In the genomic region with DNA sequence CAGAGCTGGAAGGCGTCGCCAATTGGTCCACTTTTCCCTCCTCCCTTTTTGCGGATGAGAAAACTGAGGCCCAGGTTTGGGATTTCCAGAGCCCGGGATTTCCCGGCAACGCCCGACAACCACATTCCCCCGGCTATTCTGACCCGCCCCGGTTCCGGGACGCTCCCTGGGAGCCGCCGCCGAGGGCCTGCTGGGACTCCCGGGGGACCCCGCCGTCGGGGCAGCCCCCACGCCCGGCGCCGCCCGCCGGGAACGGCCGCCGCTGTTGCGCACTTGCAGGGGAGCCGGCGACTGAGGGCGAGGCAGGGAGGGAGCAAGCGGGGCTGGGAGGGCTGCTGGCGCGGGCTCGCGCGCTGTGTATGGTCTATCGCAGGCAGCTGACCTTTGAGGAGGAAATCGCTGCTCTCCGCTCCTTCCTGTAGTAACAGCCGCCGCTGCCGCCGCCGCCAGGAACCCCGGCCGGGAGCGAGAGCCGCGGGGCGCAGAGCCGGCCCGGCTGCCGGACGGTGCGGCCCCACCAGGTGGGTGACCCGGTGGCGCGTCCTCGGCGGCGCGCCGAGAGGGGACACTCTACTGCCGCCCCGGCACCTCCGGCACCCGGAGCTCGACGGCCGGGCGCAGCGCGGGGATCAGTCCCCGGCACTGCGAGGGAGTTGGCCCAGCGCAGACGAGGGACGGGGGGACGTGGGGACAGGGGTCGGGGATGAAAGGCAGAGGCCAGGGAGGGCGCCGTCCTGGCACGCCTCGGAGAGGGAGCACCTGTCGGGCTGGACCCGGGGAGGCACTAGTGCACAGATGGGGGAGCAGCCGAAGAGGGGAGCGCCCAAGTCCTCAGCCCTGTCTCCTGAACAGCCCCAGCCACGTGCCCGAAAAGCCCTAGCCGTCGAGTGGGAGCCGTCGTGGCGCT, we compare ENCODE assay signal across 8 cellular contexts. TPM values are rescaled to one million over a fixed set of nuclear protein-coding genes. Genes with fewer than 3 reads are reported as not detected.
DNase-seq lines count a peak whose midpoint lies in the region; ATAC-seq and TF ChIP-seq lines count a peak whose summit lies in the region.

A gene (plus strand): TSS at position 421 of the 907 bp plus-strand sequence. CDS start 914 bp downstream, outside the sequence.

- H4K20me1 ChIP-seq in OCI-LY3 (ENCODE audit: insufficient read depth, low read length), result 0 out of 2 replicates have a peak, but pooled peaks cover 3% of the 10 kb centered on the region

- peak within 1 kb of the TSS; percentile 84 for H3K4me3 ChIP-seq in OCI-LY3 (ENCODE audit: low read length)
- peak within 1 kb of the TSS; percentile 88 for H3K4me3 ChIP-seq in naive thymus-derived CD4-positive, alpha-beta T cell (ENCODE audit: low read length)

- peaks cover 67% of the 10 kb centered on the region for H3K79me2 ChIP-seq in OCI-LY3 (ENCODE audit: low read length)

- peak; percentile 36 for ATAC-seq in HG03039 (IDR thresholded peaks at IDR 0.05; ENCODE audit: unreplicated experiment)
- ATAC-seq in naive thymus-derived CD4-positive, alpha-beta T cell, result peak; percentile 90

- peaks cover 25% of the 10 kb centered on the region for H3K36me3 ChIP-seq in OCI-LY3 (replicated peaks; ENCODE audit: low read depth, low read length)
- H3K36me3 ChIP-seq in naive thymus-derived CD4-positive, alpha-beta T cell (ENCODE audit: control insufficient read depth in 2 of 3, insufficient read depth in 3 of 3, low read length in 3 of 3), result peaks cover 0 to 23% (median 4%) of the 10 kb centered on the region in 3 experiments

- peaks cover 64% of the 10 kb centered on the region for H3K36me3 Mint-ChIP-seq in activated T-helper 2 cell treated with anti-CD3 and anti-CD28 coated beads, Interferon-gamma antibody, Interleukin-2, Interleukin-4, amounts not matched to agents 10 μg/mL and 5 μg/mL and 100 μg/mL, durations not matched to agents 14 hours and 24 hours and 36 hours (ENCODE audit: low read depth)
- H3K36me3 Mint-ChIP-seq in naive thymus-derived CD4-positive, alpha-beta T cell, result peaks cover 0 to 16% (median 4%) of the 10 kb centered on the region in 5 donors

- DNase-seq in GM04503 (ENCODE audit: low read depth) (peak; percentile 25), fibroblast of peridontal ligament (ENCODE audit: extremely low read depth) (peak; percentile 80), NCI-H1694 (lab: John Stamatoyannopoulos, UW) (no peak)
- DNase-seq in activated T-helper 2 cell treated with anti-CD3 and anti-CD28 coated beads, Interferon-gamma antibody, Interleukin-2, Interleukin-4, amounts not matched to agents 10 μg/mL and 5 μg/mL and 100 μg/mL, durations not matched to agents 14 hours and 24 hours and 36 hours (ENCODE audit: low spot score), result peak; percentile 77
- DNase-seq in naive thymus-derived CD4-positive, alpha-beta T cell, result peak; percentile 58 to 83 (median 79)
- peak; percentile 78 for DNase-seq in stimulated activated naive CD4-positive, alpha-beta T cell treated with Interleukin-2 at 50 U/mL for 16 hours (lab: John Stamatoyannopoulos, UW)

- H3K27ac ChIP-seq in OCI-LY3 (ENCODE audit: low read length), result peak within 1 kb of the TSS; percentile 95
- H3K27ac ChIP-seq in naive thymus-derived CD4-positive, alpha-beta T cell (ENCODE audit: low read depth, low read length), result peak within 1 kb of the TSS; percentile 93

- POLR2A ChIA-PET in naive thymus-derived CD4-positive, alpha-beta T cell (lab: Charles Lee), result interaction anchor here (0.7 to 9.4 kb wide), 18 partner anchors 8 to 621 kb away, joined by 3 to 193 read pairs (median 4); a partner anchor contains a TSS

- H3K9ac ChIP-seq in OCI-LY3 (ENCODE audit: low read length), result peak within 1 kb of the TSS; percentile 92

- H3K27me3 Mint-ChIP-seq in activated T-helper 2 cell treated with anti-CD3 and anti-CD28 coated beads, Interferon-gamma antibody, Interleukin-2, Interleukin-4, amounts not matched to agents 10 μg/mL and 5 μg/mL and 100 μg/mL, durations not matched to agents 14 hours and 24 hours and 36 hours (ENCODE audit: low read depth), result no peaks in the 10 kb centered on the region
- no peaks in the 10 kb centered on the region for H3K27me3 Mint-ChIP-seq in naive thymus-derived CD4-positive, alpha-beta T cell

- H3K4me2 ChIP-seq in OCI-LY3 (ENCODE audit: low read length), result peak within 1 kb of the TSS; percentile 98

- peaks cover 48% of the 10 kb centered on the region for H3K4me1 ChIP-seq in OCI-LY3 (ENCODE audit: low read length)
- peaks cover 18 to 24% of the 10 kb centered on the region in 2 donors for H3K4me1 ChIP-seq in naive thymus-derived CD4-positive, alpha-beta T cell (ENCODE audit: control insufficient read depth in 2 of 2, insufficient read depth in 2 of 2, low read length in 2 of 2)

- no peak for TF ChIP-seq CTCF in OCI-LY3 (IDR thresholded peaks at IDR 0.05; ENCODE audit: low read depth, low read length)

- peaks cover 41% of the 10 kb centered on the region for H3K4me1 Mint-ChIP-seq in activated T-helper 2 cell treated with anti-CD3 and anti-CD28 coated beads, Interferon-gamma antibody, Interleukin-2, Interleukin-4, amounts not matched to agents 10 μg/mL and 5 μg/mL and 100 μg/mL, durations not matched to agents 14 hours and 24 hours and 36 hours (ENCODE audit: low read depth)
- peaks cover 27 to 65% (median 54%) of the 10 kb centered on the region in 7 donors for H3K4me1 Mint-ChIP-seq in naive thymus-derived CD4-positive, alpha-beta T cell

- H3K27ac Mint-ChIP-seq in activated T-helper 2 cell treated with anti-CD3 and anti-CD28 coated beads, Interferon-gamma antibody, Interleukin-2, Interleukin-4, amounts not matched to agents 10 μg/mL and 5 μg/mL and 100 μg/mL, durations not matched to agents 14 hours and 24 hours and 36 hours, result peak within 1 kb of the TSS; percentile 95
- peak within 1 kb of the TSS; percentile 93 to 99 (median 96) for H3K27ac Mint-ChIP-seq in naive thymus-derived CD4-positive, alpha-beta T cell

- H3K4me3 Mint-ChIP-seq in activated T-helper 2 cell treated with anti-CD3 and anti-CD28 coated beads, Interferon-gamma antibody, Interleukin-2, Interleukin-4, amounts not matched to agents 10 μg/mL and 5 μg/mL and 100 μg/mL, durations not matched to agents 14 hours and 24 hours and 36 hours (ENCODE audit: low read depth), result peak within 1 kb of the TSS; percentile 90
- peak within 1 kb of the TSS; percentile 87 to 97 (median 93) for H3K4me3 Mint-ChIP-seq in naive thymus-derived CD4-positive, alpha-beta T cell

- no peaks in the 10 kb centered on the region for H3K9me3 Mint-ChIP-seq in activated T-helper 2 cell treated with anti-CD3 and anti-CD28 coated beads, Interferon-gamma antibody, Interleukin-2, Interleukin-4, amounts not matched to agents 10 μg/mL and 5 μg/mL and 100 μg/mL, durations not matched to agents 14 hours and 24 hours and 36 hours
- H3K9me3 Mint-ChIP-seq in naive thymus-derived CD4-positive, alpha-beta T cell, result peaks cover 0 to 2% (median 0%) of the 10 kb centered on the region in 11 donors

- H3K27me3 ChIP-seq in OCI-LY3 (ENCODE audit: low read depth, low read length), result no peaks in the 10 kb centered on the region
- H3K27me3 ChIP-seq in naive thymus-derived CD4-positive, alpha-beta T cell (ENCODE audit: control insufficient read depth in 2 of 2, insufficient read depth in 2 of 2, low read length in 2 of 2), result no peaks in the 10 kb centered on the region

- no peaks in the 10 kb centered on the region for H3K9me3 ChIP-seq in OCI-LY3 (ENCODE audit: insufficient read depth, low read length)
- no peaks in the 10 kb centered on the region for H3K9me3 ChIP-seq in naive thymus-derived CD4-positive, alpha-beta T cell (ENCODE audit: control insufficient read depth in 2 of 3, low read length in 3 of 3)

- intact Hi-C loops in activated T-helper 2 cell treated with anti-CD3 and anti-CD28 coated beads, Interferon-gamma antibody, Interleukin-2, Interleukin-4, amounts not matched to agents 10 μg/mL and 5 μg/mL and 100 μg/mL, durations not matched to agents 14 hours and 24 hours and 36 hours (cut with micrococcal nuclease), result no loop called here
- intact Hi-C loops in naive thymus-derived CD4-positive, alpha-beta T cell (cut with micrococcal nuclease), result loop anchor here (1.0 to 5.0 kb wide), 8 partner anchors 11 to 319 kb away; a partner anchor contains a TSS

- peak within 1 kb of the TSS; percentile 49 for H2AFZ ChIP-seq in OCI-LY3 (ENCODE audit: low read depth, low read length)

- CTCF ChIA-PET in naive thymus-derived CD4-positive, alpha-beta T cell (lab: Charles Lee), result interaction anchor here (1.3 to 2.9 kb wide), 4 partner anchors 11 to 66 kb away, joined by 3 to 20 read pairs (median 5); no protein-coding TSS in a partner anchor

RNA-seq across cellular contexts. Expression of the gene that starts here (rescaled TPM):
- 288 and 302 TPM in 2 replicates for total RNA-seq in activated T-helper 2 cell treated with anti-CD3 and anti-CD28 coated beads, Interferon-gamma antibody, Interleukin-2, Interleukin-4, amounts not matched to agents 10 μg/mL and 5 μg/mL and 100 μg/mL, durations not matched to agents 14 hours and 24 hours and 36 hours
- total RNA-seq in naive thymus-derived CD4-positive, alpha-beta T cell, result 100 to 1,000 TPM; 111 to 162 (median 150) TPM
- 100 to 1,000 TPM in 1 of 2 donors, 10 to 100 TPM in 1; 72.8 to 150 TPM for polyA plus RNA-seq in naive thymus-derived CD4-positive, alpha-beta T cell
